ENCODE assay signal across 11 cellular contexts in genomic region chr6:125611573-125612399, GRCh38.
DNase-seq lines count a peak whose midpoint lies in the region; ATAC-seq and FAIRE-seq lines count a peak whose summit lies in the region.
"Had no signal": no experiment of that assay in that cellular context is flagged by ENCODE, and none has a peak within 500 bp of the region (broad histone marks: within the 10 kb centered on the region; RNA-seq: fewer than 3 reads in every experiment).

No MANE protein-coding gene starts in this region.

- H3K9me3 ChIP-seq in HUES6 (ENCODE audit: control insufficient read depth, insufficient read depth, low read depth, low read length) (no peaks in the 10 kb centered on the region), right cardiac atrium (ENCODE audit: control insufficient read depth, low read length) (no peaks in the 10 kb centered on the region)
- H3K9me3 ChIP-seq: esophagus squamous epithelium had no signal

- intact Hi-C loops in right cardiac atrium (cut with DNase I): no loop called here

- no peaks in the 10 kb centered on the region for H3K27me3 ChIP-seq in HUES6 (ENCODE audit: control insufficient read depth, insufficient read depth, low read length)
- H3K27me3 ChIP-seq in right cardiac atrium (ENCODE audit: control insufficient read depth, insufficient read depth): no peaks in the 10 kb centered on the region
- H3K27me3 ChIP-seq: esophagus squamous epithelium had no signal

- H3K4me3 ChIP-seq in HUES6 (ENCODE audit: low read depth, low read length): peak overlapping the region; percentile 45
- H3K4me3 ChIP-seq in right cardiac atrium (ENCODE audit: low read length): peak overlapping the region; percentile 16

- ATAC-seq in right cardiac atrium (peak; percentile 89 to 93), GM18868 (IDR thresholded peaks at IDR 0.05; ENCODE audit: unreplicated experiment) (no peak)

- H3K9ac ChIP-seq in HUES6 (ENCODE audit: low read length): peak overlapping the region; percentile 48

- FAIRE-seq in TTC549 (lab: Jason Lieb, UNC) (peak; percentile 62), urothelium cell line (lab: Jason Lieb, UNC) (no peak)

- H3K27ac ChIP-seq in HUES6 (ENCODE audit: low read depth, low read length) (0 out of 2 replicates have a peak overlapping the region, but pooled peaks have one; percentile 35), right cardiac atrium (ENCODE audit: low read length) (no peak overlapping the region)

- H3K4me1 ChIP-seq in HUES6 (ENCODE audit: control insufficient read depth, insufficient read depth, low read length) (peaks cover 15% of the 10 kb centered on the region), right cardiac atrium (ENCODE audit: control insufficient read depth, insufficient read depth, low read length) (peaks cover 2% of the 10 kb centered on the region)

- no peaks in the 10 kb centered on the region for H3K36me3 ChIP-seq in HUES6 (ENCODE audit: control insufficient read depth, insufficient read depth, low read length)
- H3K36me3 ChIP-seq: esophagus squamous epithelium had no signal

- WGBS in right cardiac atrium: 18% methylated on average over 11 of the region's 11 CpGs

- DNase-seq in right cardiac atrium (peak; percentile 15 to 51 (median 41)), retina (peak; percentile 57), Kasumi-1 (lab: John Stamatoyannopoulos, UW) (no peak), KBM-7 (no peak), urothelium cell line (ENCODE audit: low spot score) (no peak)
- DNase-seq: esophagus squamous epithelium; NCI-H1436 treated with DMSO at 0.1 percent for 48 hours; stimulated activated CD4-positive, alpha-beta T cell treated with anti-CD3 and anti-CD28 coated beads, Interleukin-4, amount 100 ng/mL, for 4 hours had no signal

- in situ Hi-C loops in KBM-7 (cut with MboI; ENCODE audit: low pct_unique_long_range_greater_than_20kb, low sequenced_read_pairs): no loop called here

Comparison
In these comparisons a context has a peak if more than half of its experiments do, and no peak if none do; other contexts are left out.
1. DNase-seq: peak in right cardiac atrium (3 of 3) and retina (single experiment); none in Kasumi-1 (0 of 2), KBM-7 (single experiment) and urothelium cell line (single experiment).